In the genomic region with DNA sequence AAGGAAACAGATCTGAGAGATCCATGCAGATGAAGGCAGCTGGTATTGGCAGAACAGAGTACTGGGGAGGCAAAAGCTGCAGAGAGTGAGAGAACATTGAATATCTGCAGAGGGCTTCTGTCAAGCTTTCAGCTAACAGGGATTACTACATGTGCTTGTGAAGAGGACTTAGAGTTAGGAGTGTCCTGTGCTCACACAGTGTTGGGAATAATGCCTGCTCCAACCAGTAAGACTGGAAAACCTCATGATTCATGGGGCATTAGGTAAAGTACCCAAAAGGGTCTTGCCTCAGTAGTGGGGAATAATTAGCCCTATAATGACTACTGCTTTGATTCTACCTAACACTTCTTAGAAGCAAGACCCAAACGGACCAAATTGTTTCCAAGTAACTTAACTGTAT, we compare ENCODE assay signal across 21 cellular contexts.
"Had no signal": no experiment of that assay in that cellular context is flagged by ENCODE, and none has a peak within 500 bp of the region (broad histone marks: within the 10 kb centered on the region; RNA-seq: fewer than 3 reads in every experiment).

No MANE protein-coding gene starts in this region.

- H3K36me3 ChIP-seq: right lobe of liver, transverse colon had no signal

- H3K4me1 ChIP-seq: right lobe of liver, testis, transverse colon had no signal

- ATAC-seq: activated CD4-positive, alpha-beta T cell treated with anti-CD3 and anti-CD28 coated beads for 36 hours; activated CD8-positive, alpha-beta memory T cell treated with anti-CD3 and anti-CD28 coated beads, Interleukin-2, amount 10 ng/mL, durations not matched to agents 7 days and 5 days; activated CD8-positive, alpha-beta T cell treated with anti-CD3 and anti-CD28 coated beads, Interleukin-2, amount 10 ng/mL, durations not matched to agents 7 days and 5 days; naive thymus-derived CD8-positive, alpha-beta T cell; right lobe of liver; stimulated activated naive CD8-positive, alpha-beta T cell treated with anti-CD3 and anti-CD28 coated beads, Interleukin-15, Interleukin-2, amounts not matched to agents 100 U/mL and 50 U/mL, for 24 hours had no signal

- H3K4me3 Mint-ChIP-seq: activated CD4-positive, alpha-beta T cell treated with anti-CD3 and anti-CD28 coated beads for 36 hours; activated CD8-positive, alpha-beta memory T cell treated with anti-CD3 and anti-CD28 coated beads, Interleukin-2, amount 10 ng/mL, durations not matched to agents 7 days and 5 days; activated CD8-positive, alpha-beta T cell treated with anti-CD3 and anti-CD28 coated beads, Interleukin-2, amount 10 ng/mL, durations not matched to agents 7 days and 5 days; activated naive CD4-positive, alpha-beta T cell treated with anti-CD3 and anti-CD28 coated beads, Interleukin-2, amount 50 U/mL, for 24 hours; naive thymus-derived CD8-positive, alpha-beta T cell had no signal

- H3K27me3 Mint-ChIP-seq: activated CD4-positive, alpha-beta T cell treated with anti-CD3 and anti-CD28 coated beads for 36 hours; activated CD8-positive, alpha-beta memory T cell treated with anti-CD3 and anti-CD28 coated beads, Interleukin-2, amount 10 ng/mL, durations not matched to agents 7 days and 5 days; activated naive CD4-positive, alpha-beta T cell treated with anti-CD3 and anti-CD28 coated beads, Interleukin-2, amount 50 U/mL, for 24 hours had no signal

- H3K27me3 ChIP-seq: right lobe of liver, testis, transverse colon had no signal

- H3K4me1 Mint-ChIP-seq: activated CD4-positive, alpha-beta T cell treated with anti-CD3 and anti-CD28 coated beads for 36 hours; activated CD8-positive, alpha-beta memory T cell treated with anti-CD3 and anti-CD28 coated beads, Interleukin-2, amount 10 ng/mL, durations not matched to agents 7 days and 5 days; activated naive CD4-positive, alpha-beta T cell treated with anti-CD3 and anti-CD28 coated beads, Interleukin-2, amount 50 U/mL, for 24 hours; naive thymus-derived CD8-positive, alpha-beta T cell had no signal

- H3K9me3 Mint-ChIP-seq: activated naive CD4-positive, alpha-beta T cell treated with anti-CD3 and anti-CD28 coated beads, Interleukin-2, amount 50 U/mL, for 24 hours; activated T-helper 2 cell treated with anti-CD3 and anti-CD28 coated beads, Interferon-gamma antibody, Interleukin-2, Interleukin-4, amounts not matched to agents 10 μg/mL and 5 μg/mL and 100 μg/mL, durations not matched to agents 14 hours and 24 hours and 36 hours had no signal

- H3K4me3 ChIP-seq: right lobe of liver, testis, transverse colon had no signal

- H3K36me3 Mint-ChIP-seq: activated CD8-positive, alpha-beta memory T cell treated with anti-CD3 and anti-CD28 coated beads, Interleukin-2, amount 10 ng/mL, durations not matched to agents 7 days and 5 days; activated naive CD4-positive, alpha-beta T cell treated with anti-CD3 and anti-CD28 coated beads, Interleukin-2, amount 50 U/mL, for 24 hours; naive thymus-derived CD8-positive, alpha-beta T cell had no signal

- H3K9me3 ChIP-seq: right lobe of liver, testis, transverse colon had no signal

- H3K27ac Mint-ChIP-seq: activated CD4-positive, alpha-beta T cell treated with anti-CD3 and anti-CD28 coated beads for 36 hours; activated CD8-positive, alpha-beta memory T cell treated with anti-CD3 and anti-CD28 coated beads, Interleukin-2, amount 10 ng/mL, durations not matched to agents 7 days and 5 days; activated CD8-positive, alpha-beta T cell treated with anti-CD3 and anti-CD28 coated beads, Interleukin-2, amount 10 ng/mL, durations not matched to agents 7 days and 5 days; activated naive CD4-positive, alpha-beta T cell treated with anti-CD3 and anti-CD28 coated beads, Interleukin-2, amount 50 U/mL, for 24 hours; activated T-helper 2 cell treated with anti-CD3 and anti-CD28 coated beads, Interferon-gamma antibody, Interleukin-2, Interleukin-4, amounts not matched to agents 10 μg/mL and 5 μg/mL and 100 μg/mL, durations not matched to agents 14 hours and 24 hours and 36 hours; naive thymus-derived CD8-positive, alpha-beta T cell; progenitor cell of endocrine pancreas had no signal

- H3K27ac ChIP-seq: right lobe of liver, testis, transverse colon had no signal

- DNase-seq: activated CD4-positive, alpha-beta T cell treated with anti-CD3 and anti-CD28 coated beads for 36 hours; activated CD4-positive, CD25-positive, alpha-beta regulatory T cell; activated CD8-positive, alpha-beta memory T cell treated with anti-CD3 and anti-CD28 coated beads, Interleukin-2, amount 10 ng/mL, durations not matched to agents 7 days and 5 days; activated CD8-positive, alpha-beta T cell treated with anti-CD3 and anti-CD28 coated beads, Interleukin-2, amount 10 ng/mL, durations not matched to agents 7 days and 5 days; activated T-cell treated with anti-CD3 and anti-CD28 coated beads, Interleukin-2, amount 50 U/mL, for 48 hours; anterior cingulate cortex; effector CD8-positive, alpha-beta T cell; foreskin fibroblast; head of caudate nucleus; hypothalamus; midbrain; naive thymus-derived CD8-positive, alpha-beta T cell; right lobe of liver; stimulated activated CD4-positive, alpha-beta T cell treated with anti-CD3 and anti-CD28 coated beads, Interleukin-12 subunit alpha, Interleukin-12 subunit beta, amount 100 ng/mL, for 4 hours; stimulated activated CD4-positive, alpha-beta T cell treated with anti-CD3 and anti-CD28 coated beads, Interleukin-4, amount 100 ng/mL, for 1 hour; stimulated activated naive CD8-positive, alpha-beta T cell treated with anti-CD3 and anti-CD28 coated beads, Interleukin-15, Interleukin-2, amounts not matched to agents 100 U/mL and 50 U/mL, for 24 hours; testis; transverse colon had no signal
